Comparison of ENCODE assay signal across 26 cellular contexts in genomic region chr4:134324179-134324578, GRCh38.
"Had no signal": no experiment of that assay in that cellular context is flagged by ENCODE, and none has a peak within 500 bp of the region (broad histone marks: within the 10 kb centered on the region; RNA-seq: fewer than 3 reads in every experiment).

No MANE protein-coding gene starts in this region.

- FAIRE-seq: HTR-8/SVneo, RCC 7860 had no signal

- H3K36me3 ChIP-seq: MG63, SJSA1 had no signal

- H3K4me3 ChIP-seq: MG63, SJSA1, SK-N-MC had no signal

- H3K27me3 ChIP-seq: MG63, SJSA1 had no signal

- DNase-seq: KBM-7; MG63; NCI-H1092; NCI-H1105 treated with DMSO at 0.1 percent for 48 hours; NCI-H1417 treated with DMSO at 0.1 percent for 48 hours; NCI-H146; NCI-H1694 treated with DMSO at 0.1 percent for 48 hours; NCI-H1930; NCI-H2081; NCI-H2107; NCI-H226; NCI-H446; NCI-H510A; NCI-H524 treated with DMSO at 0.1 percent for 48 hours; NCI-H69; NCI-H774; NK-92 treated with Interleukin-12 subunit alpha and Interleukin-12 subunit beta, amount 100 ng/mL, for 24 hours; SHP77; SW 1271; T-cell had no signal

- H3K27ac ChIP-seq: HL-60, RWPE1, SJSA1, SK-N-MC had no signal

- H3K9me3 ChIP-seq: MG63, SJSA1 had no signal

- H3K4me1 ChIP-seq: SJSA1 had no signal

- ATAC-seq: T-cell had no signal
